23 cellular contexts compared by ENCODE assay signal in the genomic region with DNA sequence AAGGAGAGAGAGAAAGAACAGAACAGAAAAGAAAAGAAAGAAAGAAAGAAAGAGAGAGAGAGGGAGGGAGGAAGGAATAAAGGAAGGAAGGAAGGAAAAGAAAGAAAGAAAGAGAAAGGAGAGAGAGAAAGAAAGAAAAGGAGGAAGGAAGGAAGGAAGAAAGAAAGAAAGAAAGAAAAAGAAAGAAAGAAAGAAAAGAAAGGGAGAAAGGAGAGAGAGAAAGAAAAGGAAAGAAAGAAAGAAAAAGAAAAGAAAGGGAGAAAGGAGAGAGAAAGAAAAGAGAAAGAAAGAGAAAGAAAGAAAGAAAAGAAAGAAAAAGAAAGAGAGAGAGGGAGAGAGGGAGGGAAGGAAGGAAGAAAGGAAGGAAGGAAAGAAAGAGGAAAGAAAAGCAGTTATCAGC.
"Had no signal": no experiment of that assay in that cellular context is flagged by ENCODE, and none has a peak within 500 bp of the region (broad histone marks: within the 10 kb centered on the region; RNA-seq: fewer than 3 reads in every experiment).

No MANE protein-coding gene starts in this region.

- H3K9me3 Mint-ChIP-seq: nephron, neural progenitor cell, type B pancreatic cell had no signal

- ATAC-seq: left colon; left lung; lower lobe of right lung; naive thymus-derived CD8-positive, alpha-beta T cell; right lobe of liver; stimulated activated memory B cell treated with anti-CD40 and anti-IgM and Interleukin-4, amounts not matched to agents 10 μg/mL and 1 μg/mL and 100 μg/mL, for 72 hours; stimulated activated naive CD8-positive, alpha-beta T cell treated with anti-CD3 and anti-CD28 coated beads, Interleukin-15, amount 100 ng/mL, for 72 hours had no signal

- H3K4me1 Mint-ChIP-seq: immature natural killer cell; naive thymus-derived CD8-positive, alpha-beta T cell; nephron; stimulated activated memory B cell treated with anti-CD40 and anti-IgM and Interleukin-4, amounts not matched to agents 10 μg/mL and 1 μg/mL and 100 μg/mL, for 72 hours; stimulated activated naive CD8-positive, alpha-beta T cell treated with anti-CD3 and anti-CD28 coated beads, Interleukin-15, amount 100 ng/mL, for 72 hours had no signal

- H3K27ac Mint-ChIP-seq: immature natural killer cell; naive thymus-derived CD8-positive, alpha-beta T cell; neural progenitor cell; stimulated activated memory B cell treated with anti-CD40 and anti-IgM and Interleukin-4, amounts not matched to agents 10 μg/mL and 1 μg/mL and 100 μg/mL, for 72 hours; type B pancreatic cell had no signal

- H3K36me3 Mint-ChIP-seq: immature natural killer cell; naive thymus-derived CD8-positive, alpha-beta T cell; neural progenitor cell; stimulated activated memory B cell treated with anti-CD40 and anti-IgM and Interleukin-4, amounts not matched to agents 10 μg/mL and 1 μg/mL and 100 μg/mL, for 72 hours; type B pancreatic cell had no signal

- H3K4me3 Mint-ChIP-seq: immature natural killer cell; naive thymus-derived CD8-positive, alpha-beta T cell; nephron; neural progenitor cell; stimulated activated memory B cell treated with anti-CD40 and anti-IgM and Interleukin-4, amounts not matched to agents 10 μg/mL and 1 μg/mL and 100 μg/mL, for 72 hours; stimulated activated naive CD8-positive, alpha-beta T cell treated with anti-CD3 and anti-CD28 coated beads, Interleukin-15, amount 100 ng/mL, for 72 hours; type B pancreatic cell had no signal

- H3K27me3 Mint-ChIP-seq: stimulated activated memory B cell treated with anti-CD40 and anti-IgM and Interleukin-4, amounts not matched to agents 10 μg/mL and 1 μg/mL and 100 μg/mL, for 72 hours; stimulated activated naive CD8-positive, alpha-beta T cell treated with anti-CD3 and anti-CD28 coated beads, Interleukin-15, amount 100 ng/mL, for 72 hours had no signal

- DNase-seq: hypothalamus; immature natural killer cell; kidney; left colon; left lung; lower lobe of right lung; mammary epithelial cell; mesenchymal stem cell; naive thymus-derived CD8-positive, alpha-beta T cell; occipital lobe; right lobe of liver; stimulated activated CD4-positive, alpha-beta T cell treated with anti-CD3 and anti-CD28 coated beads, Interleukin-1b, Interleukin-23, amount 100 ng/mL, for 48 hours; stimulated activated CD4-positive, alpha-beta T cell treated with anti-CD3 and anti-CD28 coated beads, Interleukin-2, amount 100 ng/mL, for 48 hours; stimulated activated CD4-positive, alpha-beta T cell treated with anti-CD3 and anti-CD28 coated beads, Interleukin-4, amount 100 ng/mL, for 4 hours; stimulated activated CD8-positive, alpha-beta memory T cell treated with anti-CD3 and anti-CD28 coated beads, Interleukin-4, amount 100 ng/mL, for 48 hours; stimulated activated naive CD4-positive, alpha-beta T cell treated with Interleukin-2 at 50 U/mL for 16 hours; stimulated activated naive CD8-positive, alpha-beta T cell treated with anti-CD3 and anti-CD28 coated beads, Interleukin-15, amount 100 ng/mL, for 72 hours; substantia nigra; uterus had no signal
